Comparison of ENCODE assay signal across 11 cellular contexts in the genomic region with DNA sequence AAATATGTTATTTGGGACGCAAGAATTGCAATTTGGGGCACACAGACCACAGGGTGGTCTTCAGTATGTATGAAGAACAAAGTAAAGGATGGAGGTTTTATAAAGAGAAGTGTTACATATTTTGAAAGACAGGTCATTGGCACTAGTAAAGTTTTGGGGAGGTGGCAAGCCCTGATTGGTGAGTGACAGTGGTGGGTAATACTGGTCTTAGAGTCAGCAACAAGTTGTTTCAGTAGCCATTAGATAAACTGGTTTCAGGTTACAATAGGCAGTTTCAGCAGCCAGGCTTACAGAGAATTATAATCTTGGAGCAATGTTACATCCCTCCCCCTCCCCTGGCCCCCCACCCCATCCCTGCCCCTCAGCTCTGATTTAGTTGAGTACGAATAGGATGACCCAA. TPM values are rescaled to one million over a fixed set of nuclear protein-coding genes. Genes with fewer than 3 reads are reported as not detected.
DNase-seq lines count a peak whose midpoint lies in the region; ATAC-seq, FAIRE-seq and TF ChIP-seq lines count a peak whose summit lies in the region.
"Had no signal": no experiment of that assay in that cellular context is flagged by ENCODE, and none has a peak within 500 bp of the region (broad histone marks: within the 10 kb centered on the region; RNA-seq: fewer than 3 reads in every experiment).

No MANE protein-coding gene starts in this region.

- no peak overlapping the region for H2BK15ac ChIP-seq in H9 (ENCODE audit: low read depth, low read length)

- no peak overlapping the region for H3K4me3 Mint-ChIP-seq in osteocyte (ENCODE audit: unreplicated experiment)
- H3K4me3 Mint-ChIP-seq in H9, result no peak overlapping the region
- H3K4me3 Mint-ChIP-seq: stimulated activated naive B cell treated with anti-CD40 and anti-IgM and Interleukin-4, amounts not matched to agents 10 μg/mL and 1 μg/mL and 100 μg/mL, for 72 hours had no signal

- H3K27me3 Mint-ChIP-seq in osteocyte (ENCODE audit: unreplicated experiment), result no peaks in the 10 kb centered on the region
- H3K27me3 Mint-ChIP-seq in H9 (ENCODE audit: low read depth), result no peaks in the 10 kb centered on the region
- H3K27me3 Mint-ChIP-seq: stimulated activated naive B cell treated with anti-CD40 and anti-IgM and Interleukin-4, amounts not matched to agents 10 μg/mL and 1 μg/mL and 100 μg/mL, for 72 hours had no signal

- H3K4me1 Mint-ChIP-seq in osteocyte (ENCODE audit: unreplicated experiment) (peaks cover 58% of the 10 kb centered on the region), H9 (peaks cover 45 to 47% of the 10 kb centered on the region in 2 experiments)

- H2AFZ ChIP-seq in PC-3 (ENCODE audit: low read length) (no peak overlapping the region), fibroblast of lung (ENCODE audit: low read length) (no peak overlapping the region), H9 (ENCODE audit: low read length) (no peak overlapping the region)

- H3F3A ChIP-seq in PC-3 (ENCODE audit: low read length, unreplicated experiment), result no peaks in the 10 kb centered on the region

- H3K18ac ChIP-seq in H9 (ENCODE audit: insufficient read length, low read depth, low read length), result no peak overlapping the region

- no peaks in the 10 kb centered on the region for H3K23me2 ChIP-seq in H9 (ENCODE audit: insufficient read length, low read depth, low read length, poor library complexity, severe bottlenecking)

- H3K9me3 ChIP-seq in PC-3 (ENCODE audit: low read length) (no peaks in the 10 kb centered on the region), fibroblast of lung (ENCODE audit: control insufficient read depth, insufficient read depth, low read depth, low read length) (no peaks in the 10 kb centered on the region), H9 (ENCODE audit: control insufficient read depth, low read depth, low read length) (no peaks in the 10 kb centered on the region), upper lobe of left lung (no peaks in the 10 kb centered on the region)

- H3K9me3 Mint-ChIP-seq in osteocyte (ENCODE audit: unreplicated experiment), result no peaks in the 10 kb centered on the region
- no peaks in the 10 kb centered on the region for H3K9me3 Mint-ChIP-seq in H9
- H3K9me3 Mint-ChIP-seq: stimulated activated naive B cell treated with anti-CD40 and anti-IgM and Interleukin-4, amounts not matched to agents 10 μg/mL and 1 μg/mL and 100 μg/mL, for 72 hours had no signal

- H3K4me2 ChIP-seq in PC-3 (ENCODE audit: low read length) (peak overlapping the region; percentile 30; the same call in 1 of the 2 replicates), fibroblast of lung (ENCODE audit: extremely low read depth, insufficient read depth, low read length) (no peak overlapping the region), H9 (ENCODE audit: insufficient read depth, insufficient read length, low read length) (no peak overlapping the region)

- H3K27me3 ChIP-seq in PC-3 (ENCODE audit: low read length) (no peaks in the 10 kb centered on the region), fibroblast of lung (ENCODE audit: control insufficient read depth, insufficient read depth, low read length) (no peaks in the 10 kb centered on the region), H9 (ENCODE audit: insufficient read depth, low read length) (no peaks in the 10 kb centered on the region), upper lobe of left lung (no peaks in the 10 kb centered on the region)

- TF ChIP-seq EP300 in upper lobe of left lung (IDR thresholded peaks at IDR 0.05), result no peak

- no peak overlapping the region for H3T11ph ChIP-seq in H9 (ENCODE audit: low read length)

- no peak overlapping the region for H2BK5ac ChIP-seq in H9 (ENCODE audit: insufficient read length, low read length)

- no peak overlapping the region for H4K8ac ChIP-seq in H9 (replicated peaks; ENCODE audit: insufficient read length, low read depth, low read length)

- H2BK120ac ChIP-seq in H9 (ENCODE audit: low read depth, low read length, poor library complexity, severe bottlenecking), result no peak overlapping the region

- no peak overlapping the region for H3K14ac ChIP-seq in H9 (ENCODE audit: insufficient read depth, low read length)

- H3K4me3 ChIP-seq in PC-3 (ENCODE audit: low read length), result no peak overlapping the region
- no peak overlapping the region for H3K4me3 ChIP-seq in fibroblast of lung (replicated peaks in 1 of 4; ENCODE audit: control extremely low read depth in 1 of 4, insufficient read depth in 1 of 4, low read depth in 3 of 4, low read length in 4 of 4)
- no peak overlapping the region for H3K4me3 ChIP-seq in upper lobe of left lung

- DNase-seq in HCEC 1CT (peak; percentile 45), PC-3 (peak; percentile 44), fibroblast of lung (ENCODE audit: low read depth in 2 of 2) (peak; percentile 69 to 73), osteocyte (ENCODE audit: extremely low spot score, unreplicated experiment) (no peak), HTR-8/SVneo (ENCODE audit: insufficient read length, low spot score) (no peak), H9 (no peak), upper lobe of left lung (no peak)
- DNase-seq in activated naive CD4-positive, alpha-beta T cell treated with anti-CD3 and anti-CD28 coated beads, Interleukin-2, amount 50 U/mL, for 16 hours, result no peak
- DNase-seq: activated CD4-positive, alpha-beta T cell treated with anti-CD3 and anti-CD28 coated beads, Interleukin-2, amount 50 U/mL, for 48 hours; stimulated activated naive B cell treated with anti-CD40 and anti-IgM and Interleukin-4, amounts not matched to agents 10 μg/mL and 1 μg/mL and 100 μg/mL, for 72 hours had no signal

- no peak overlapping the region for H3K23ac ChIP-seq in H9 (ENCODE audit: insufficient read length, low read depth, low read length)

- TF ChIP-seq CTCF in PC-3 (conservative IDR thresholded peaks at IDR 0.05; ENCODE audit: low read depth, low read length) (no peak), fibroblast of lung (conservative IDR thresholded peaks at IDR 0.05 in 1 of 2, IDR thresholded peaks at IDR 0.05 in 1 of 2; ENCODE audit: low read depth in 1 of 2, low read length in 2 of 2) (no peak), osteocyte (IDR thresholded peaks at IDR 0.05) (no peak), H9 (conservative IDR thresholded peaks at IDR 0.05) (no peak), upper lobe of left lung (IDR thresholded peaks at IDR 0.05) (no peak)

- no peak overlapping the region for H3K56ac ChIP-seq in H9 (ENCODE audit: insufficient read length, low read depth, low read length)

- H2AK5ac ChIP-seq in H9 (ENCODE audit: insufficient read length, low read length), result no peak overlapping the region

- H3K36me3 ChIP-seq in PC-3 (ENCODE audit: low read depth, low read length) (peaks cover 3% of the 10 kb centered on the region; the same call in 1 of the 2 replicates), fibroblast of lung (ENCODE audit: control insufficient read depth, insufficient read depth, low read length) (peaks cover 2% of the 10 kb centered on the region), upper lobe of left lung (peaks cover 0 to 18% (median 3%) of the 10 kb centered on the region in 4 donors)

- ATAC-seq in PC-3 (peak; percentile 66), upper lobe of left lung (ENCODE audit: low FRiP score in 2 of 2) (no peak)
- ATAC-seq: stimulated activated naive B cell treated with anti-CD40 and anti-IgM and Interleukin-4, amounts not matched to agents 10 μg/mL and 1 μg/mL and 100 μg/mL, for 72 hours had no signal

- H3K36me3 Mint-ChIP-seq in osteocyte (ENCODE audit: unreplicated experiment), result no peaks in the 10 kb centered on the region
- peaks cover 4 to 19% (median 10%) of the 10 kb centered on the region in 3 experiments; a peak in 6 of 7 replicates for H3K36me3 Mint-ChIP-seq in H9 (ENCODE audit: insufficient read depth in 1 of 3, low read depth in 3 of 3)

- H3K27ac Mint-ChIP-seq in osteocyte (ENCODE audit: unreplicated experiment) (peak overlapping the region; percentile 88), H9 (peak overlapping the region in 1 of 3 experiments; percentile 71; a peak in 1 of 7 replicates)
- H3K27ac Mint-ChIP-seq: stimulated activated naive B cell treated with anti-CD40 and anti-IgM and Interleukin-4, amounts not matched to agents 10 μg/mL and 1 μg/mL and 100 μg/mL, for 72 hours had no signal

- no peaks in the 10 kb centered on the region for H3K9me2 ChIP-seq in PC-3 (replicated peaks; ENCODE audit: low read length)

- H3K27ac ChIP-seq in PC-3 (ENCODE audit: low read length) (no peak overlapping the region), fibroblast of lung (ENCODE audit: insufficient read depth, low read length) (peak overlapping the region; percentile 32), H9 (ENCODE audit: insufficient read length, low read depth, low read length) (no peak overlapping the region), upper lobe of left lung (peak overlapping the region in 2 of 4 donors; percentile 69 to 87)

- no peak for TF ChIP-seq POLR2A in upper lobe of left lung (IDR thresholded peaks at IDR 0.05)

- no peak overlapping the region for H4K91ac ChIP-seq in H9 (ENCODE audit: insufficient read length, low read depth, low read length)

- POLR2A ChIA-PET in PC-3 (lab: Charles Lee; ENCODE audit: unreplicated experiment), result no interaction called here

- no peak overlapping the region for H4K5ac ChIP-seq in H9 (ENCODE audit: insufficient read length, low read depth, low read length)

- peaks cover 91% of the 10 kb centered on the region for H3K79me2 ChIP-seq in PC-3 (ENCODE audit: low read length)
- H3K79me2 ChIP-seq in fibroblast of lung (ENCODE audit: control insufficient read depth, insufficient read depth, low read length), result peaks cover 86% of the 10 kb centered on the region
- H3K79me2 ChIP-seq in H9 (ENCODE audit: insufficient read depth, low read length), result peaks cover 41% of the 10 kb centered on the region; the same call in 1 of the 2 replicates

- H3K4ac ChIP-seq in H9 (ENCODE audit: low read depth, low read length), result no peak overlapping the region

- no peak overlapping the region for H2BK20ac ChIP-seq in H9 (ENCODE audit: low read depth, low read length, poor library complexity, severe bottlenecking)

- BruUV-seq in PC-3 (replicated peaks; lab: Mats Ljungman, UMichigan), result no TSS peak

- FAIRE-seq in HTR-8/SVneo (lab: Jason Lieb, UNC), result no peak
- FAIRE-seq: D721Med had no signal

- H2BK12ac ChIP-seq in H9 (ENCODE audit: insufficient read length, low read depth, low read length), result no peak overlapping the region

- H4K20me1 ChIP-seq in PC-3 (ENCODE audit: low read length), result peaks cover 56% of the 10 kb centered on the region
- peaks cover 7% of the 10 kb centered on the region for H4K20me1 ChIP-seq in fibroblast of lung (ENCODE audit: control insufficient read depth, extremely low read depth, insufficient read depth, low read length)
- H4K20me1 ChIP-seq in H9 (ENCODE audit: control insufficient read depth, insufficient read depth, insufficient read length), result no peaks in the 10 kb centered on the region

- intact Hi-C loops in PC-3 (cut with micrococcal nuclease), result no loop called here

- no peaks in the 10 kb centered on the region for H3K79me1 ChIP-seq in H9 (ENCODE audit: insufficient read depth, low read depth, low read length, poor library complexity, severe bottlenecking)

- peaks cover 32% of the 10 kb centered on the region for H3K4me1 ChIP-seq in PC-3 (ENCODE audit: insufficient read depth, low read length)
- H3K4me1 ChIP-seq in fibroblast of lung (ENCODE audit: control insufficient read depth, extremely low read depth, insufficient read depth, low read length), result peaks cover 23% of the 10 kb centered on the region
- H3K4me1 ChIP-seq in H9 (ENCODE audit: insufficient read depth, low read length), result peaks cover 4% of the 10 kb centered on the region; the same call in 1 of the 2 replicates
- peaks cover 69 to 86% (median 76%) of the 10 kb centered on the region in 4 donors for H3K4me1 ChIP-seq in upper lobe of left lung

- no peak overlapping the region for H3K9ac ChIP-seq in PC-3 (ENCODE audit: low read length)
- no peak overlapping the region for H3K9ac ChIP-seq in fibroblast of lung (ENCODE audit: insufficient read depth, low read length)
- no peak overlapping the region for H3K9ac ChIP-seq in H9 (ENCODE audit: extremely low read depth, insufficient read length, low read length)

- WGBS in H9 (ENCODE audit: extremely low coverage, insufficient read length, low lambda C conversion rate), result no CpG with 5 or more reads among the region's 2 CpGs
- WGBS in upper lobe of left lung, 2 donors, result 76 to 86% methylated on average over 2 of the region's 2 CpGs

- CTCF ChIA-PET in PC-3 (lab: Charles Lee), result no interaction called here

RNA-seq across cellular contexts. Expression of gene MARK3, which starts 17.5 kb away (rescaled TPM):
- total RNA-seq in PC-3 (2014; rRNA removed), result 69.9 and 73.4 TPM in 2 replicates
- 93.7 and 119 TPM in 2 replicates for total RNA-seq in fibroblast of lung
- 76.0 and 76.7 TPM in 2 replicates for polyA plus RNA-seq in fibroblast of lung
- polyA plus RNA-seq in fibroblast of lung (2012), result 54.7 and 58.7 TPM in 2 replicates
- 42.1 and 43.5 TPM in 2 replicates for polyA minus RNA-seq in fibroblast of lung (ENCODE audit: low replicate concordance)
- 81.7 and 84.2 TPM in 2 replicates for total RNA-seq in osteocyte
- 71.3 and 81.9 TPM in 2 replicates for total RNA-seq in H9 (2021)
- 100 to 1,000 TPM in 5 of 6 donors, 10 to 100 TPM in 1; 84.5 to 190 (median 132) TPM for total RNA-seq in upper lobe of left lung

Comparison
In these comparisons a context has a peak if more than half of its experiments do, and no peak if none do; other contexts are left out.
1. DNase-seq: peak in HCEC 1CT (single experiment), PC-3 (single experiment) and fibroblast of lung (2 of 2); none in osteocyte (single experiment), HTR-8/SVneo (single experiment), H9 (single experiment), upper lobe of left lung (0 of 2) and activated naive CD4-positive, alpha-beta T cell treated with anti-CD3 and anti-CD28 coated beads, Interleukin-2, amount 50 U/mL, for 16 hours (single experiment).